In the genomic region with DNA sequence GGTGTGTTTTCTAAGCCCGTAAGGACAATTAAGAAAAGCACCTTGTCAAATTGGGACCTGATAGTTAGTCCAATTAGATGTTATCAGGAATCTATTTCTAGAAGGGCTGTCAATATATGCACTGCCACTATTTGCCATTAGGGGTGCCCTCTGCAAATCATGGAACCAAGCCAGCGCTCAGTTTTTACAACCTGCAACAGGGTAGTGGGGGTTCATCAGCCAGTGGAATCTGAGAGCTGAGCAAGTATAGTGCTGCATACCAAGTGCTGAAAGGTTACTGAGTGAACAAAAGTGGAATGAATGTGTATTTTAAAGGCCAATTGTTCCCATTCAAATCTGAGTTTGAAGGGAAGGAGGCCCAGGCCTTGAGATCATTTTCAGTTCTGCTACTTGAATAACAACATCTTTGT, we compare ENCODE assay signal across 8 cellular contexts. TPM values are rescaled to one million over a fixed set of nuclear protein-coding genes. Genes with fewer than 3 reads are reported as not detected.
DNase-seq lines count a peak whose midpoint lies in the region; ATAC-seq, FAIRE-seq and TF ChIP-seq lines count a peak whose summit lies in the region.

No MANE protein-coding gene starts in this region.

- no peak overlapping the region for H3K4me3 ChIP-seq in HAP-1
- no peak overlapping the region for H3K4me3 ChIP-seq in fibroblast of pulmonary artery (replicated peaks; ENCODE audit: low read depth, low read length)
- no peak overlapping the region for H3K4me3 ChIP-seq in vagina

- H3K27ac Mint-ChIP-seq in Calu3 (ENCODE audit: unreplicated experiment), result no peak overlapping the region

- H3K27me3 ChIP-seq in HAP-1 (ENCODE audit: low read depth) (no peaks in the 10 kb centered on the region), vagina (no peaks in the 10 kb centered on the region)

- no peak overlapping the region for H3K4me3 Mint-ChIP-seq in Calu3 (ENCODE audit: low read depth, unreplicated experiment)
- no peak overlapping the region for H3K4me3 Mint-ChIP-seq in activated T-cell treated with anti-CD3 and anti-CD28 coated beads, Interleukin-2, amount 50 U/mL, for 4 hours

- peak in 1 of 2 donors; percentile 82 for ATAC-seq in activated T-cell treated with anti-CD3 and anti-CD28 coated beads, Interleukin-2, amount 50 U/mL, for 4 hours

- no peaks in the 10 kb centered on the region for H3K36me3 Mint-ChIP-seq in Calu3 (ENCODE audit: insufficient read depth, unreplicated experiment)
- no peaks in the 10 kb centered on the region for H3K36me3 Mint-ChIP-seq in activated T-cell treated with anti-CD3 and anti-CD28 coated beads, Interleukin-2, amount 50 U/mL, for 4 hours (ENCODE audit: insufficient read depth)

- intact Hi-C loops in Calu3 (cut with micrococcal nuclease; ENCODE audit: unreplicated experiment) (no loop called here), vagina (cut with DNase I) (no loop called here)

- H3K36me3 ChIP-seq in HAP-1 (replicated peaks) (peaks cover 18% of the 10 kb centered on the region), vagina (no peaks in the 10 kb centered on the region)

- no peak overlapping the region for H3K27ac ChIP-seq in vagina

- TF ChIP-seq CTCF in Calu3 (IDR thresholded peaks at IDR 0.05; ENCODE audit: unreplicated experiment) (peak; percentile 27), fibroblast of pulmonary artery (IDR thresholded peaks at IDR 0.05; ENCODE audit: low read length, missing control alignments) (peak; percentile 66), vagina (IDR thresholded peaks at IDR 0.05) (peak in 1 of 3 experiments; percentile 27)

- H3K9me3 ChIP-seq in HAP-1 (no peaks in the 10 kb centered on the region), vagina (no peaks in the 10 kb centered on the region)

- H3K4me1 ChIP-seq in HAP-1 (peaks cover 40% of the 10 kb centered on the region), vagina (no peaks in the 10 kb centered on the region)

- FAIRE-seq in RCC 7860 (lab: Jason Lieb, UNC), result no peak

- BruUV-seq in Calu3 (replicated peaks; lab: Mats Ljungman, UMichigan), result no TSS peak

- DNase-seq in Calu3, result peak; percentile 51
- peak; percentile 93 to 99 for DNase-seq in HAP-1 (ENCODE audit: low spot score in 2 of 2)
- peak; percentile 52 for DNase-seq in NCI-H460 (ENCODE audit: extremely low read depth, low read depth)
- peak; percentile 19 for DNase-seq in activated T-cell treated with anti-CD3 and anti-CD28 coated beads, Interleukin-2, amount 50 U/mL, for 4 hours
- peak; percentile 55 for DNase-seq in fibroblast of pulmonary artery (ENCODE audit: low read depth)
- peak; percentile 72 for DNase-seq in renal cortical epithelial cell (ENCODE audit: low read depth)
- DNase-seq in RCC 7860 (ENCODE audit: low spot score), result no peak
- no peak for DNase-seq in vagina (ENCODE audit: extremely low spot score in 2 of 2)

- in situ Hi-C loops in HAP-1 (cut with MboI; ENCODE audit: low sequenced_read_pairs), result no loop called here

- H3K4me1 Mint-ChIP-seq in Calu3 (ENCODE audit: low read depth, unreplicated experiment), result no peaks in the 10 kb centered on the region
- peaks cover 4% of the 10 kb centered on the region for H3K4me1 Mint-ChIP-seq in activated T-cell treated with anti-CD3 and anti-CD28 coated beads, Interleukin-2, amount 50 U/mL, for 4 hours (ENCODE audit: low read depth)

- CTCF ChIA-PET in Calu3 (lab: Charles Lee), result no interaction called here

- H3K27me3 Mint-ChIP-seq in Calu3 (ENCODE audit: unreplicated experiment), result no peaks in the 10 kb centered on the region
- H3K27me3 Mint-ChIP-seq in activated T-cell treated with anti-CD3 and anti-CD28 coated beads, Interleukin-2, amount 50 U/mL, for 4 hours (ENCODE audit: low read depth), result no peaks in the 10 kb centered on the region

- no peak for TF ChIP-seq POLR2A in vagina (IDR thresholded peaks at IDR 0.05)

- no peaks in the 10 kb centered on the region for H3K9me3 Mint-ChIP-seq in Calu3 (ENCODE audit: low read depth, unreplicated experiment)
- no peaks in the 10 kb centered on the region for H3K9me3 Mint-ChIP-seq in activated T-cell treated with anti-CD3 and anti-CD28 coated beads, Interleukin-2, amount 50 U/mL, for 4 hours

RNA-seq across cellular contexts. Expression of a gene that starts 10.4 kb away (rescaled TPM):
- total RNA-seq in Calu3 (2022) (41.4 and 52.7 TPM in 2 replicates), renal cortical epithelial cell (2.4 and 10.2 TPM in 2 replicates), vagina (7.9 TPM)
- total RNA-seq in NCI-H460 (2014; rRNA removed; shearing (Covaris generic)), result 47.7 and 47.9 TPM in 2 replicates
- polyA plus RNA-seq in NCI-H460 (2014; cell fraction: nucleus; rRNA removed), result 6.7 and 14.6 TPM in 2 replicates
- total RNA-seq in activated T-cell treated with anti-CD3 and anti-CD28 coated beads, Interleukin-2, amount 50 U/mL, for 4 hours, result 1 to 10 TPM; 1.8 to 2.3 (median 1.8) TPM

RNA-seq across cellular contexts. Expression of a gene that starts 11.0 kb away (rescaled TPM):
- total RNA-seq in Calu3 (2022), result 36.3 and 44.1 TPM in 2 replicates
- 102 and 107 TPM in 2 replicates for total RNA-seq in NCI-H460 (2014; rRNA removed; shearing (Covaris generic))
- polyA plus RNA-seq in NCI-H460 (2014; cell fraction: nucleus; rRNA removed), result 42.2 and 63.2 TPM in 2 replicates
- total RNA-seq in activated T-cell treated with anti-CD3 and anti-CD28 coated beads, Interleukin-2, amount 50 U/mL, for 4 hours, result 10 to 100 TPM; 30.9 to 35.5 (median 33.4) TPM
- total RNA-seq in renal cortical epithelial cell, result 63.3 and 106 TPM in 2 replicates
- total RNA-seq in vagina, result 143 TPM

RNA-seq across cellular contexts. Expression of a gene that starts 43.9 kb away (rescaled TPM):
- total RNA-seq in Calu3 (2022) (9.9 and 10.2 TPM in 2 replicates), renal cortical epithelial cell (21.0 and 25.9 TPM in 2 replicates), vagina (7.6 TPM)
- total RNA-seq in NCI-H460 (2014; rRNA removed; shearing (Covaris generic)), result 24.0 and 24.2 TPM in 2 replicates
- polyA plus RNA-seq in NCI-H460 (2014; cell fraction: nucleus; rRNA removed), result 14.2 and 17.5 TPM in 2 replicates
- total RNA-seq in activated T-cell treated with anti-CD3 and anti-CD28 coated beads, Interleukin-2, amount 50 U/mL, for 4 hours, result 10 to 100 TPM; 21.1 to 23.0 (median 21.5) TPM

RNA-seq across cellular contexts. Expression of a gene that starts 54.4 kb away (rescaled TPM):
- total RNA-seq in Calu3 (2022) (2.6 and 3.4 TPM in 2 replicates), renal cortical epithelial cell (4.1 and 5.0 TPM in 2 replicates), vagina (2.2 TPM)
- 18.2 and 21.3 TPM in 2 replicates for total RNA-seq in NCI-H460 (2014; rRNA removed; shearing (Covaris generic))
- 3.0 and 8.1 TPM in 2 replicates for polyA plus RNA-seq in NCI-H460 (2014; cell fraction: nucleus; rRNA removed)
- total RNA-seq in activated T-cell treated with anti-CD3 and anti-CD28 coated beads, Interleukin-2, amount 50 U/mL, for 4 hours, result 1 to 10 TPM in 2 of 3 donors, under 1 TPM in 1; 0.84 to 1.2 (median 1.1) TPM

RNA-seq across cellular contexts. Expression of a gene that starts 59.3 kb away (rescaled TPM):
- 16.2 and 17.2 TPM in 2 replicates for total RNA-seq in Calu3 (2022)
- total RNA-seq in NCI-H460 (2014; rRNA removed; shearing (Covaris generic)), result 27.1 and 28.2 TPM in 2 replicates
- polyA plus RNA-seq in NCI-H460 (2014; cell fraction: nucleus; rRNA removed), result 17.3 and 24.7 TPM in 2 replicates
- 10 to 100 TPM; 25.6 to 27.0 (median 26.2) TPM for total RNA-seq in activated T-cell treated with anti-CD3 and anti-CD28 coated beads, Interleukin-2, amount 50 U/mL, for 4 hours
- total RNA-seq in renal cortical epithelial cell, result 57.2 and 63.4 TPM in 2 replicates
- 20.4 TPM for total RNA-seq in vagina

Comparison
In these comparisons a context has a peak if more than half of its experiments do, and no peak if none do; other contexts are left out.
1. DNase-seq: peak in Calu3 (single experiment), HAP-1 (2 of 2), NCI-H460 (single experiment), activated T-cell treated with anti-CD3 and anti-CD28 coated beads, Interleukin-2, amount 50 U/mL, for 4 hours (single experiment), fibroblast of pulmonary artery (single experiment) and renal cortical epithelial cell (single experiment); none in RCC 7860 (single experiment) and vagina (0 of 2).